ENCODE assay signal across 25 cellular contexts in genomic region chr4:41390661-41391060, GRCh38.
"Had no signal": no experiment of that assay in that cellular context is flagged by ENCODE, and none has a peak within 500 bp of the region (broad histone marks: within the 10 kb centered on the region; RNA-seq: fewer than 3 reads in every experiment).

No MANE protein-coding gene starts in this region.

- H3K4me3 ChIP-seq: SJCRH30 had no signal

- FAIRE-seq: HepG2 had no signal

- H3K36me3 ChIP-seq: SJCRH30 had no signal

- ATAC-seq: HepG2, Panc1, Right ventricle myocardium inferior, SK-N-SH treated with all-trans-retinoic acid at 6 μM for 48 hours had no signal

- DNase-seq: IMR-90, Kasumi-1, KG1, MM.1S, NCI-H1092 treated with DMSO at 0.1 percent for 48 hours, NCI-H1417 treated with DMSO at 0.1 percent for 48 hours, NCI-H146, NCI-H1694 treated with DMSO at 0.1 percent for 48 hours, NCI-H1930, NCI-H2081, NCI-H2107, NCI-H2171 treated with DMSO at 0.1 percent for 48 hours, NCI-H345, NCI-H446 treated with DMSO at 0.1 percent for 48 hours, NCI-H510A treated with DMSO at 0.1 percent for 48 hours, NCI-H526, NCI-H774, SHP77 treated with DMSO at 0.1 percent for 48 hours, SJCRH30, T-helper 1 cell had no signal

- H3K27me3 ChIP-seq: SJCRH30 had no signal

- H3K27ac ChIP-seq: RWPE1, SJCRH30 had no signal
